10 cellular contexts compared by ENCODE assay signal in genomic region chr3:98778383-98778782, GRCh38. TPM values are rescaled to one million over a fixed set of nuclear protein-coding genes. Genes with fewer than 3 reads are reported as not detected.
DNase-seq lines count a peak whose midpoint lies in the region; ATAC-seq and TF ChIP-seq lines count a peak whose summit lies in the region.
"Had no signal": no experiment of that assay in that cellular context is flagged by ENCODE, and none has a peak within 500 bp of the region (broad histone marks: within the 10 kb centered on the region; RNA-seq: fewer than 3 reads in every experiment).

No MANE protein-coding gene starts in this region.

- H3K27ac Mint-ChIP-seq in chondrocyte (ENCODE audit: unreplicated experiment): peak overlapping the region; percentile 88
- H3K27ac Mint-ChIP-seq: CD8-positive, alpha-beta T cell had no signal

- peak overlapping the region; percentile 61 for H3K4me2 ChIP-seq in osteoblast (ENCODE audit: insufficient read depth, low read length)

- peaks cover 49% of the 10 kb centered on the region for H3K4me1 ChIP-seq in osteoblast (ENCODE audit: insufficient read depth, low read length)
- H3K4me1 ChIP-seq in HAP-1: no peaks in the 10 kb centered on the region

- H3K4me3 ChIP-seq in osteoblast (ENCODE audit: insufficient read depth, low read length): peak overlapping the region; percentile 13
- no peak overlapping the region for H3K4me3 ChIP-seq in HAP-1

- H3K27me3 ChIP-seq in osteoblast (ENCODE audit: insufficient read depth, low read length) (no peaks in the 10 kb centered on the region), HAP-1 (ENCODE audit: low read depth) (no peaks in the 10 kb centered on the region)

- peak overlapping the region; percentile 84 for H3K27ac ChIP-seq in osteoblast (ENCODE audit: low read depth, low read length)

- H3K9me3 ChIP-seq in osteoblast (ENCODE audit: low read depth, low read length) (no peaks in the 10 kb centered on the region), HAP-1 (no peaks in the 10 kb centered on the region)

- DNase-seq in GF-D8 (lab: John Stamatoyannopoulos, UW): peak; percentile 47
- DNase-seq in MV-4-11 (lab: John Stamatoyannopoulos, UW): peak; percentile 88
- no peak for DNase-seq in chondrocyte (ENCODE audit: low spot score)
- no peak for DNase-seq in osteoblast (ENCODE audit: insufficient read length, low spot score, missing footprints)
- no peak for DNase-seq in retina
- no peak for DNase-seq in HAP-1 (ENCODE audit: low spot score in 2 of 2)
- no peak for DNase-seq in NCI-H82 treated with DMSO at 0.1 percent for 48 hours (lab: John Stamatoyannopoulos, UW; ENCODE audit: unreplicated experiment)
- DNase-seq: CD8-positive, alpha-beta T cell had no signal

- no peaks in the 10 kb centered on the region for H3K9me3 Mint-ChIP-seq in chondrocyte (ENCODE audit: low read depth)
- H3K9me3 Mint-ChIP-seq: CD8-positive, alpha-beta T cell had no signal

- H3K4me3 Mint-ChIP-seq in chondrocyte (ENCODE audit: unreplicated experiment): no peak overlapping the region
- H3K4me3 Mint-ChIP-seq: CD8-positive, alpha-beta T cell had no signal

- TF ChIP-seq CTCF in chondrocyte (IDR thresholded peaks at IDR 0.05) (no peak), osteoblast (IDR thresholded peaks at IDR 0.05; ENCODE audit: extremely low read depth, low read depth, low read length) (no peak)

- H3K36me3 Mint-ChIP-seq in chondrocyte (ENCODE audit: low read depth): peaks cover 2% of the 10 kb centered on the region
- H3K36me3 Mint-ChIP-seq: CD8-positive, alpha-beta T cell had no signal

- no peak for ATAC-seq in GM19328 (IDR thresholded peaks at IDR 0.05; ENCODE audit: unreplicated experiment)
- ATAC-seq: CD8-positive, alpha-beta T cell had no signal

- H3K27me3 Mint-ChIP-seq in chondrocyte (ENCODE audit: low read depth): no peaks in the 10 kb centered on the region

- no peaks in the 10 kb centered on the region for H3K79me2 ChIP-seq in osteoblast (ENCODE audit: insufficient read depth, low read length)

- peaks cover 36% of the 10 kb centered on the region for H3K4me1 Mint-ChIP-seq in chondrocyte (ENCODE audit: low read depth)

- H4K20me1 ChIP-seq in osteoblast (ENCODE audit: insufficient read depth, low read length): no peaks in the 10 kb centered on the region

- peak overlapping the region; percentile 45 for H2AFZ ChIP-seq in osteoblast (ENCODE audit: low read length)

- in situ Hi-C loops in HAP-1 (cut with MboI; ENCODE audit: low sequenced_read_pairs): no loop called here

- H3K36me3 ChIP-seq in osteoblast (ENCODE audit: insufficient read depth, low read length) (no peaks in the 10 kb centered on the region), HAP-1 (replicated peaks) (no peaks in the 10 kb centered on the region)

RNA-seq across cellular contexts. Expression of gene ST3GAL6, which starts 15.2 kb away (rescaled TPM):
- total RNA-seq in chondrocyte: 0.32 TPM in 1 of 3 replicates, not detected in the others
- 2.2 and 2.7 TPM in 2 replicates for total RNA-seq in osteoblast
- total RNA-seq: activated CD8-positive, alpha-beta memory T cell treated with anti-CD3 and anti-CD28 coated beads for 36 hours; CD8-positive, alpha-beta T cell had no signal

Comparison
In these comparisons a context has a peak if more than half of its experiments do, and no peak if none do; other contexts are left out.
1. DNase-seq: peak in GF-D8 (single experiment) and MV-4-11 (single experiment); none in chondrocyte (single experiment), osteoblast (single experiment), retina (single experiment), HAP-1 (0 of 2) and NCI-H82 treated with DMSO at 0.1 percent for 48 hours (single experiment).